ENCODE assay signal across 8 cellular contexts in the genomic region with DNA sequence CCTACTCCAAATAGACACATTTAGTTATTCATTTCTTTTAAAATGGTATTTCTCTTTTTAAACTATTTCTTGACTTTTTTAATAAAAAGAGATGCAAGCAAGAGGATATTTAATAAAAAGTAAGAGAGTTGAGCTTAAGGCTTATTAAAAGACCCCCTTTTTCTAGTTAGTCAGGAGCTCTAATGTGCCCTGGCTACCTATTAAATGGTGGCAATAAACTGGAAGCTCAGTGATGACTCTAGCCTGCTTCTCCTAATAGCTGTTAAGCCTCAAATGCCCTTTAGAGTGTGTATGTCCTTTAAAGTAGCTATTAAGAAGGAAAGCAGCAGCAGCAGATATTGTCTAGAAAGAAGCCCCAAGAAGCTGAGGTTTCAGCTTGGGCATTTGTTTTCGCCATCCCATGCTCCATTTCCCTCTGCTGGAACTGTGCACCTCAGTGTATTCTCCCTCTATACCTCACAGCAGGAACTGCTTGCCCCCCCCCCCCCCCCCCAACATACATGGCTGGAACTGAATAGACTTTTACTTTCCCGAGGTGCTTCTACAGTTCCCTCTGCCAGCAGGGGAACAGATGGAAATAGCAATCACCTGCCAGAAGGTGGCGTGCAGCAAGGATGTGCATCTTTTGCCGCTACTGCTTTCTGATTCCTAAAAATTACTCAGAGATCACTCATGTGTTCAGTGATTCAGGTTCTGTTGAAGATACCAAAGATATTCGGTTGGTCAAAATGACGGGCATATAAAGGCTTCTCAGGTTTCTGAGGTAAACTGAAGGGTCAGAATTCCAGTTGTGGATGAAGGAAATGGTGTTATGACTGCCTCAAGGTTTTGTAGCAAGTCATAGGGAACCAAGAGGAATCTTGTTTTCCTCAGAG. TPM values are rescaled to one million over a fixed set of nuclear protein-coding genes. Genes with fewer than 3 reads are reported as not detected.
DNase-seq lines count a peak whose midpoint lies in the region; ATAC-seq, FAIRE-seq and TF ChIP-seq lines count a peak whose summit lies in the region.

No MANE protein-coding gene starts in this region.

- H3K9me3 ChIP-seq in GM23248 (ENCODE audit: low read depth): no peaks in the 10 kb centered on the region
- no peaks in the 10 kb centered on the region for H3K9me3 ChIP-seq in T-helper 17 cell (ENCODE audit: control insufficient read depth, low read length, poor library complexity, severe bottlenecking)
- H3K9me3 ChIP-seq in HepG2 (ENCODE audit: low read length): no peaks in the 10 kb centered on the region

- TF ChIP-seq CTCF in NB4 (IDR thresholded peaks at IDR 0.05; ENCODE audit: low read depth, low read length) (peak; percentile 62), bronchial epithelial cell (IDR thresholded peaks at IDR 0.05; ENCODE audit: insufficient read depth, low read length, severe bottlenecking) (peak; percentile 76), HepG2 (CRISPR knock-in tag; IDR thresholded peaks at IDR 0.05) (peak; percentile 72)

- no peak overlapping the region for H3K27ac Mint-ChIP-seq in T-helper 17 cell

- H3K9ac ChIP-seq in GM23248: peak overlapping the region; percentile 66
- no peak overlapping the region for H3K9ac ChIP-seq in HepG2 (ENCODE audit: insufficient read depth, low read depth, low read length)

- peak; percentile 44 for DNase-seq in ELF-1 (ENCODE audit: low read depth, low spot score)
- DNase-seq in GM23248: peak; percentile 93
- DNase-seq in NB4 (ENCODE audit: low read depth): peak; percentile 48
- DNase-seq in T-helper 17 cell: peak in 1 of 3 donors; percentile 17
- DNase-seq in bronchial epithelial cell (ENCODE audit: low read depth): peak; percentile 94
- DNase-seq in HepG2 (ENCODE audit: low spot score): peak; percentile 30
- peak; percentile 7 for DNase-seq in stimulated activated CD8-positive, alpha-beta memory T cell treated with anti-CD3 and anti-CD28 coated beads, Interleukin-7, amount 100 ng/mL, for 24 hours (ENCODE audit: low read depth)
- DNase-seq in GOT3 (lab: John Stamatoyannopoulos, UW): no peak

- no peaks in the 10 kb centered on the region for H3K27me3 ChIP-seq in GM23248 (replicated peaks; ENCODE audit: insufficient read depth)
- H3K27me3 ChIP-seq in bronchial epithelial cell (ENCODE audit: control insufficient read depth, insufficient read depth, low read length): no peaks in the 10 kb centered on the region
- 0 out of 5 replicates have a peak, but pooled peaks cover 0 to 2% of the 10 kb centered on the region in 2 experiments for H3K27me3 ChIP-seq in HepG2 (ENCODE audit: control insufficient read depth in 1 of 2, insufficient read depth in 2 of 2, low read length in 2 of 2)

- FAIRE-seq in bronchial epithelial cell (lab: Jason Lieb, UNC) (peak; percentile 18), HepG2 (lab: Jason Lieb, UNC) (peak; percentile 86)

- H4K20me1 ChIP-seq in GM23248 (ENCODE audit: insufficient read depth) (no peaks in the 10 kb centered on the region), HepG2 (ENCODE audit: insufficient read depth, low read length) (no peaks in the 10 kb centered on the region)

- peak overlapping the region; percentile 92 for H3K4me2 ChIP-seq in GM23248 (ENCODE audit: unreplicated experiment)
- no peak overlapping the region for H3K4me2 ChIP-seq in HepG2 (ENCODE audit: low read depth, low read length)

- peaks cover 75% of the 10 kb centered on the region for H3K27me3 Mint-ChIP-seq in T-helper 17 cell

- peaks cover 2% of the 10 kb centered on the region for H3K36me3 Mint-ChIP-seq in T-helper 17 cell (ENCODE audit: low read depth)

- TF ChIP-seq EP300 in HepG2 (IDR thresholded peaks at IDR 0.05; ENCODE audit: low read depth in 2 of 2, low read length in 2 of 2) (no peak), HepG2 (CRISPR knock-in tag; IDR thresholded peaks at IDR 0.05; ENCODE audit: borderline replicate concordance) (no peak)

- peak; percentile 30 for ATAC-seq in T-helper 17 cell
- peak; percentile 86 for ATAC-seq in HepG2

- POLR2A ChIA-PET in HepG2 (lab: Yijun Ruan, JAX): no interaction called here

- TF ChIP-seq POLR2A in NB4 (IDR thresholded peaks at IDR 0.05; ENCODE audit: extremely low read depth, insufficient read length) (no peak), HepG2 (IDR thresholded peaks at IDR 0.05; ENCODE audit: insufficient read depth in 1 of 2, low read depth in 2 of 2, low read length in 2 of 2) (no peak)

- no peaks in the 10 kb centered on the region for H3K9me2 ChIP-seq in GM23248 (ENCODE audit: insufficient read depth)

- peaks cover 32% of the 10 kb centered on the region for H3K4me1 ChIP-seq in GM23248 (ENCODE audit: insufficient read depth)
- no peaks in the 10 kb centered on the region for H3K4me1 ChIP-seq in HepG2 (ENCODE audit: insufficient read depth, low read length)

- 2% methylated on average over 6 of the region's 6 CpGs for WGBS in GM23248 (ENCODE audit: low coverage in 1 of 2, low lambda C conversion rate in 2 of 2, missing lambda C conversion rate in 2 of 2), 2 experiments
- 3% methylated on average over 6 of the region's 6 CpGs for whole genome bisulfite sequencing in HepG2 (ENCODE audit: low lambda C conversion rate)

- H3K4me3 Mint-ChIP-seq in T-helper 17 cell: no peak overlapping the region

- no peaks in the 10 kb centered on the region for H3K4me1 Mint-ChIP-seq in T-helper 17 cell

- intact Hi-C loops in HepG2 (cut with micrococcal nuclease; ENCODE audit: unreplicated experiment): loop anchor here (1.0 to 2.0 kb wide), 2 partner anchors 103 to 193 kb away; no protein-coding TSS in a partner anchor

- no peak for TF ChIP-seq RAD21 in HepG2 (CRISPR knock-in tag; IDR thresholded peaks at IDR 0.05)

- H3K4me3 ChIP-seq in GM23248: peak overlapping the region; percentile 82
- no peak overlapping the region for H3K4me3 ChIP-seq in NB4 (ENCODE audit: low read depth, low read length)
- H3K4me3 ChIP-seq in bronchial epithelial cell (ENCODE audit: low read depth, low read length): no peak overlapping the region
- no peak overlapping the region for H3K4me3 ChIP-seq in HepG2 (replicated peaks in 1 of 3; ENCODE audit: insufficient read depth in 1 of 3, low read depth in 2 of 3, low read length in 3 of 3)

- CTCF ChIA-PET in HepG2 (lab: Yijun Ruan, JAX; ENCODE audit: low intra/inter-chr PET ratio, low total read pairs): interaction anchor here (1.3 to 2.6 kb wide), 3 partner anchors 103 to 244 kb away, joined by 4 to 22 read pairs (median 12); no protein-coding TSS in a partner anchor

- in situ Hi-C loops in GM23248 (cut with MboI): loop anchor here (5.0 kb wide), 1 partner anchor 106 kb away; no protein-coding TSS in a partner anchor
- in situ Hi-C loops in HepG2 (cut with HindIII; ENCODE audit: extremely low pct_ligation_motif_present, low pct_unique_long_range_greater_than_20kb): loop anchor here (5.0 to 10.0 kb wide), 2 partner anchors 187 to 246 kb away; no protein-coding TSS in a partner anchor

- H3K36me3 ChIP-seq in GM23248 (ENCODE audit: low read depth) (no peaks in the 10 kb centered on the region), bronchial epithelial cell (ENCODE audit: control insufficient read depth, insufficient read depth, low read length) (no peaks in the 10 kb centered on the region), HepG2 (replicated peaks in 1 of 2; ENCODE audit: control insufficient read depth in 1 of 2, insufficient read depth in 2 of 2, low read length in 2 of 2) (no peaks in the 10 kb centered on the region)

- H3F3A ChIP-seq in GM23248 (ENCODE audit: insufficient read depth): peaks cover 33% of the 10 kb centered on the region; the same call in 1 of the 2 replicates

- H2AFZ ChIP-seq in GM23248: peak overlapping the region; percentile 34; the same call in 1 of the 2 replicates
- H2AFZ ChIP-seq in HepG2 (ENCODE audit: low read length): no peak overlapping the region

- H3K27ac ChIP-seq in GM23248: peak overlapping the region; percentile 20
- no peak overlapping the region for H3K27ac ChIP-seq in HepG2 (ENCODE audit: extremely low read length, insufficient read depth, low read length)

- BruUV-seq in HepG2 (replicated peaks; lab: Mats Ljungman, UMichigan): no TSS peak

- H3K79me2 ChIP-seq in GM23248 (ENCODE audit: insufficient read depth) (peaks cover 20% of the 10 kb centered on the region), HepG2 (ENCODE audit: insufficient read depth, low read length) (no peaks in the 10 kb centered on the region)

TF ChIP-seq in HepG2, 621 proteins besides CTCF, POLR2A, EP300 and RAD21:
- TF ChIP-seq STAG1 (CRISPR knock-in tag; IDR thresholded peaks at IDR 0.05): peak; percentile 47
- TF ChIP-seq XRCC5 (optimal IDR thresholded peaks at IDR 0.05; ENCODE audit: low read length): peak; percentile 27
- peak; percentile 63 for TF ChIP-seq SMC3 (IDR thresholded peaks at IDR 0.05; ENCODE audit: low read length)
- no peak for TF ChIP-seq ZNF431 (CRISPR knock-in tag; IDR thresholded peaks at IDR 0.05; ENCODE audit: borderline replicate concordance, low read depth)
- no peak for TF ChIP-seq SATB2 (CRISPR knock-in tag; IDR thresholded peaks at IDR 0.05)

RNA-seq across cellular contexts. Expression of gene RGS4, which starts 2.5 kb away (rescaled TPM):
- total RNA-seq in GM23248 (2014; rRNA removed; shearing (Covaris generic)): 27.9 and 42.9 TPM in 2 replicates
- polyA plus RNA-seq in GM23248 (2016; fragmentation: Nextera tagmentation; extraction: Ambion mirVana): 11.2 and 13.3 TPM in 2 replicates
- not detected for total RNA-seq in T-helper 17 cell
- under 0.01 TPM in 1 of 2 replicates, not detected in the other for total RNA-seq in bronchial epithelial cell
- not detected in 2 replicates for total RNA-seq in HepG2 (2016; rRNA removed; fragmentation: Illumina TruSeq; extraction: Trizol)
- total RNA-seq in HepG2 (2016; cell fraction: cytosol; rRNA removed; fragmentation: Illumina TruSeq; extraction: Trizol; ENCODE audit: low read depth): not detected in 2 replicates
- total RNA-seq in HepG2 (2016; cell fraction: insoluble cytoplasmic fraction; rRNA removed; fragmentation: Illumina TruSeq; extraction: Trizol): not detected in 2 replicates
- total RNA-seq in HepG2 (2016; cell fraction: membrane; rRNA removed; fragmentation: Illumina TruSeq; extraction: Trizol): not detected in 2 replicates
- not detected in 2 replicates for total RNA-seq in HepG2 (2016; cell fraction: nucleus; rRNA removed; fragmentation: Illumina TruSeq; extraction: Trizol)
- not detected in 2 replicates for polyA plus RNA-seq in HepG2 (2011; rRNA removed)
- polyA plus RNA-seq in HepG2 (2011; cell fraction: cytosol; rRNA removed): not detected in 2 replicates
- not detected in 2 replicates for polyA plus RNA-seq in HepG2 (2011; cell fraction: nucleus; rRNA removed)
- polyA plus RNA-seq in HepG2 (2012): not detected in 2 replicates
- polyA plus RNA-seq in HepG2 (2016; cell fraction: cytosol; fragmentation: Illumina TruSeq; extraction: Trizol; ENCODE audit: low read depth): not detected in 2 replicates
- polyA plus RNA-seq in HepG2 (2016; cell fraction: insoluble cytoplasmic fraction; fragmentation: Illumina TruSeq; extraction: Trizol; ENCODE audit: low read depth): not detected in 2 replicates
- not detected in 2 replicates for polyA plus RNA-seq in HepG2 (2016; cell fraction: membrane; fragmentation: Illumina TruSeq; extraction: Trizol; ENCODE audit: low read depth)
- polyA plus RNA-seq in HepG2 (2016; cell fraction: nucleus; fragmentation: Illumina TruSeq; extraction: Trizol; ENCODE audit: insufficient read depth, low read depth): not detected in 2 replicates
- not detected in 2 replicates for polyA minus RNA-seq in HepG2 (2011; rRNA and poly(A)+ RNA removed; ENCODE audit: low replicate concordance)
- polyA minus RNA-seq in HepG2 (2011; cell fraction: cytosol; rRNA and poly(A)+ RNA removed): not detected in 2 replicates
- not detected in 2 replicates for polyA minus RNA-seq in HepG2 (2011; cell fraction: nucleus; rRNA and poly(A)+ RNA removed)

Comparison
In these comparisons a context has a peak if more than half of its experiments do, and no peak if none do; other contexts are left out.
1. RNA of gene RGS4, which starts 2.5 kb away (total RNA-seq): 27.9 to 42.9 TPM in GM23248; not detected in T-helper 17 cell, under 0.01 TPM in bronchial epithelial cell and not detected in HepG2; every median in the first group is over 10 times any median in the second.
2. Peak in every context shown above with its lines, with median percentiles within 50 percentile points of each other: CTCF ChIP-seq.